1 cellular context compared by ENCODE assay signal in genomic region chr12:50110762-50111416, GRCh38.
A peak's percentile ranks its signal among the peaks of the same experiment; 100 is the strongest.
TF ChIP-seq lines count a peak whose summit lies in the region.

No MANE protein-coding gene starts in this region.

TF ChIP-seq in IMR-90, 13 proteins besides CTCF, POLR2A, EP300 and RAD21:
- TF ChIP-seq RCOR1 (IDR thresholded peaks at IDR 0.05; ENCODE audit: insufficient replicate concordance, low read length) (no peak), RFX5 (IDR thresholded peaks at IDR 0.05; ENCODE audit: low read depth, low read length) (0 out of 2 replicates have a peak, but pooled peaks have one; percentile 2)
